In the genomic region with DNA sequence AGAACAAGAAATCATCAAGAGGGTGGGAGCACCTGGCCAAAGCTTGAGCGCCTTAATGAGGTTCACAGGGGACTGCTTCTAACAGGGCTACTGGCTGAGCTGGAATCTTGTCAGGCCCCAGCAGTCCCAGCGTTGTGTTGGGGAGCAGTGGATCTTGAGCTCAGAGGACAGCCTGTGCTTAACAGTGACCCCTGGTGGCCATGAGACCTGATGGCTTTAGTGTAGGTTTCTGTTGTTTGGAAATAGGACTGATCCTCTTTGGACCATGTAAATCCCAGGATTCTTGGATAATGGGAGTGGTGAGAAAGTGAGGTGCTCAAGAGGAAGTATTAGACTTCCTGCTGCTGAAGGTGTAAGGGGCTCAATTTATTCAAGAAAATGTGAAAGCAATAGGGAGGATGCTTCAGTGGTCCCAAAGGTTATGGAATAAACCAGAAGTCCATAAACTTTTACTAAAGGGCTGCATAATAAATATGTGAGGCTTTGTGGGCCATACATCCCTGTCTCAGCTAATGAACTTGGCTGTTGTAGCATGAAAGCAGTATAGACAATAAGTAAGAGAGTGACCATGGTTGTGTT, we compare ENCODE assay signal across 8 cellular contexts.
DNase-seq lines count a peak whose midpoint lies in the region; ATAC-seq and TF ChIP-seq lines count a peak whose summit lies in the region.

No MANE protein-coding gene starts in this region.

- no peak overlapping the region for H3K23ac ChIP-seq in H9 (ENCODE audit: insufficient read length, low read depth, low read length)

- no CpG with 5 or more reads among the region's 2 CpGs for WGBS in H9 (ENCODE audit: extremely low coverage, insufficient read length, low lambda C conversion rate)
- 57% methylated on average over 2 of the region's 2 CpGs for WGBS in mammary epithelial cell (ENCODE audit: low coverage, missing lambda C conversion rate)

- no peak overlapping the region for H4K91ac ChIP-seq in H9 (ENCODE audit: insufficient read length, low read depth, low read length)

- H3K9me3 Mint-ChIP-seq in H9, result peaks cover 0 to 8% of the 10 kb centered on the region in 2 experiments; a peak in 2 of 5 replicates
- H3K9me3 Mint-ChIP-seq in mesothelial cell of epicardium, result no peaks in the 10 kb centered on the region

- no peak overlapping the region for H4K8ac ChIP-seq in H9 (replicated peaks; ENCODE audit: insufficient read length, low read depth, low read length)

- no peaks in the 10 kb centered on the region for H3K79me2 ChIP-seq in H9 (ENCODE audit: insufficient read depth, low read length)
- H3K79me2 ChIP-seq in mammary epithelial cell (ENCODE audit: insufficient read depth, low read length), result no peaks in the 10 kb centered on the region

- no peaks in the 10 kb centered on the region for H3K79me1 ChIP-seq in H9 (ENCODE audit: insufficient read depth, low read depth, low read length, poor library complexity, severe bottlenecking)

- no peak overlapping the region for H4K5ac ChIP-seq in H9 (ENCODE audit: insufficient read length, low read depth, low read length)

- dilution Hi-C loops in mammary epithelial cell (cut with HindIII; ENCODE audit: low sequenced_read_pairs), result loop anchor here (5.0 kb wide), 4 partner anchors 66 to 334 kb away; no protein-coding TSS in a partner anchor

- peak; percentile 83 for TF ChIP-seq CTCF in H9 (conservative IDR thresholded peaks at IDR 0.05)
- peak; percentile 55 to 72 for TF ChIP-seq CTCF in mammary epithelial cell (conservative IDR thresholded peaks at IDR 0.05 in 1 of 2, IDR thresholded peaks at IDR 0.05 in 1 of 2; ENCODE audit: extremely low read depth in 1 of 2, insufficient read depth in 1 of 2, low read depth in 1 of 2, low read length in 2 of 2)
- TF ChIP-seq CTCF in mesothelial cell of epicardium (IDR thresholded peaks at IDR 0.05; ENCODE audit: unreplicated experiment), result peak; percentile 62

- no peak overlapping the region for H2BK15ac ChIP-seq in H9 (ENCODE audit: low read depth, low read length)

- no TSS peak for BruUV-seq in mammary epithelial cell (replicated peaks; lab: Mats Ljungman, UMichigan)

- no peak overlapping the region for H3K9ac ChIP-seq in H9 (ENCODE audit: extremely low read depth, insufficient read length, low read length)
- H3K9ac ChIP-seq in mammary epithelial cell (ENCODE audit: insufficient read depth, low read length), result no peak overlapping the region

- H3K27me3 Mint-ChIP-seq in H9 (ENCODE audit: low read depth) (peaks cover 4% of the 10 kb centered on the region; the same call in 1 of the 2 replicates), mesothelial cell of epicardium (ENCODE audit: low read depth) (no peaks in the 10 kb centered on the region)

- no peak overlapping the region for H2BK20ac ChIP-seq in H9 (ENCODE audit: low read depth, low read length, poor library complexity, severe bottlenecking)

- H4K20me1 ChIP-seq in H9 (ENCODE audit: control insufficient read depth, insufficient read depth, insufficient read length) (no peaks in the 10 kb centered on the region), mammary epithelial cell (ENCODE audit: insufficient read depth, low read length) (no peaks in the 10 kb centered on the region)

- intact Hi-C loops in mammary epithelial cell (cut with micrococcal nuclease), result no loop called here

- H3K4me1 ChIP-seq in H9 (ENCODE audit: insufficient read depth, low read length), result peaks cover 1% of the 10 kb centered on the region; the same call in 1 of the 2 replicates
- H3K4me1 ChIP-seq in mammary epithelial cell (ENCODE audit: insufficient read depth, low read length), result peaks cover 10% of the 10 kb centered on the region

- H3K9me3 ChIP-seq in H9 (ENCODE audit: control insufficient read depth, low read depth, low read length) (no peaks in the 10 kb centered on the region), mammary epithelial cell (replicated peaks; ENCODE audit: insufficient read depth, low read length) (peaks cover 5% of the 10 kb centered on the region)

- H3K4me1 Mint-ChIP-seq in H9 (peaks cover 20 to 26% of the 10 kb centered on the region in 2 experiments), mesothelial cell of epicardium (no peaks in the 10 kb centered on the region)

- in situ Hi-C loops in mammary epithelial cell (cut with MboI; ENCODE audit: low sequenced_read_pairs in 2 of 2), result loop anchor here in 1 of 2 donors (25.0 kb wide), 1 partner anchor 514 kb away; no protein-coding TSS in a partner anchor

- no peaks in the 10 kb centered on the region for H3K27me3 ChIP-seq in H9 (ENCODE audit: insufficient read depth, low read length)
- H3K27me3 ChIP-seq in mammary epithelial cell (ENCODE audit: insufficient read depth, low read length), result no peaks in the 10 kb centered on the region

- no peak overlapping the region for H3K27ac ChIP-seq in H9 (ENCODE audit: insufficient read length, low read depth, low read length)
- H3K27ac ChIP-seq in mammary epithelial cell (ENCODE audit: insufficient read depth, low read depth, low read length), result no peak overlapping the region

- H2BK120ac ChIP-seq in H9 (ENCODE audit: low read depth, low read length, poor library complexity, severe bottlenecking), result no peak overlapping the region

- H3K27ac Mint-ChIP-seq in H9 (no peak overlapping the region), mesothelial cell of epicardium (no peak overlapping the region)

- H3K14ac ChIP-seq in H9 (ENCODE audit: insufficient read depth, low read length), result no peak overlapping the region

- no peak overlapping the region for H3K4me3 ChIP-seq in mammary epithelial cell (replicated peaks in 1 of 3; ENCODE audit: insufficient read depth in 1 of 3, low read depth in 2 of 3, low read length in 3 of 3)

- no peak overlapping the region for H2AK5ac ChIP-seq in H9 (ENCODE audit: insufficient read length, low read length)

- H3K4me2 ChIP-seq in H9 (ENCODE audit: insufficient read depth, insufficient read length, low read length), result no peak overlapping the region
- no peak overlapping the region for H3K4me2 ChIP-seq in mammary epithelial cell (ENCODE audit: insufficient read depth, low read depth, low read length)

- H2BK5ac ChIP-seq in H9 (ENCODE audit: insufficient read length, low read length), result no peak overlapping the region

- DNase-seq in AML-193 (lab: John Stamatoyannopoulos, UW) (peak; percentile 41 to 44), H9 (peak; percentile 78), SW 1271 (lab: John Stamatoyannopoulos, UW) (peak; percentile 22 to 37), mammary epithelial cell (no peak), mesothelial cell of epicardium (ENCODE audit: low spot score in 2 of 2, unreplicated experiment in 2 of 2) (peak in 1 of 2 experiments; percentile 52)

- H3K4me3 Mint-ChIP-seq in H9 (no peak overlapping the region), mesothelial cell of epicardium (no peak overlapping the region)

- ATAC-seq in GM21528 (IDR thresholded peaks at IDR 0.05; ENCODE audit: low FRiP score, unreplicated experiment) (no peak), GM18520 (IDR thresholded peaks at IDR 0.05; ENCODE audit: unreplicated experiment) (no peak), HG02885 (IDR thresholded peaks at IDR 0.05; ENCODE audit: poor library complexity, unreplicated experiment) (no peak)

- H3K18ac ChIP-seq in H9 (ENCODE audit: insufficient read length, low read depth, low read length), result no peak overlapping the region

- H2AFZ ChIP-seq in H9 (ENCODE audit: low read length) (no peak overlapping the region), mammary epithelial cell (ENCODE audit: low read depth, low read length) (no peak overlapping the region)

- no peaks in the 10 kb centered on the region for H3K23me2 ChIP-seq in H9 (ENCODE audit: insufficient read length, low read depth, low read length, poor library complexity, severe bottlenecking)

- CTCF ChIA-PET in mammary epithelial cell (lab: Charles Lee; ENCODE audit: low non-redundant PET), result interaction anchor here (0.5 kb wide), 1 partner anchor 296 kb away, joined by 5 read pairs; no protein-coding TSS in a partner anchor

- no peak overlapping the region for H2BK12ac ChIP-seq in H9 (ENCODE audit: insufficient read length, low read depth, low read length)

- H3K56ac ChIP-seq in H9 (ENCODE audit: insufficient read length, low read depth, low read length), result no peak overlapping the region

- H3K4ac ChIP-seq in H9 (ENCODE audit: low read depth, low read length), result no peak overlapping the region

- H3K36me3 ChIP-seq in mammary epithelial cell (ENCODE audit: insufficient read depth, low read length), result no peaks in the 10 kb centered on the region

- no peak overlapping the region for H3T11ph ChIP-seq in H9 (ENCODE audit: low read length)

- no peaks in the 10 kb centered on the region for H3K36me3 Mint-ChIP-seq in H9 (ENCODE audit: insufficient read depth in 1 of 3, low read depth in 3 of 3)
- no peaks in the 10 kb centered on the region for H3K36me3 Mint-ChIP-seq in mesothelial cell of epicardium
